6 cellular contexts compared by ENCODE assay signal in genomic region chr1:1013922-1014617, GRCh38. TPM values are rescaled to one million over a fixed set of nuclear protein-coding genes. Genes with fewer than 3 reads are reported as not detected.
DNase-seq lines count a peak whose midpoint lies in the region; ATAC-seq and TF ChIP-seq lines count a peak whose summit lies in the region.

No MANE protein-coding gene starts in this region.

- TF ChIP-seq CTCF in GM12875 (IDR thresholded peaks at IDR 0.05; ENCODE audit: borderline replicate concordance, insufficient read depth, low read depth, low read length) (no peak), tibial artery (IDR thresholded peaks at IDR 0.05) (no peak)

- H3K9me3 ChIP-seq in tibial artery = no peaks in the 10 kb centered on the region

- peaks cover 14% of the 10 kb centered on the region for H3K36me3 Mint-ChIP-seq in T-helper 2 cell treated with Interferon-gamma antibody and Interleukin-4, amounts not matched to agents 5 μg/mL and 100 μg/mL, for 36 hours (ENCODE audit: low read depth)

- intact Hi-C loops in left cardiac atrium (cut with DNase I) = no loop called here
- intact Hi-C loops in tibial artery (cut with DNase I; ENCODE audit: low total_unique reads) = no loop called here

- peak overlapping the region; percentile 97 for H3K4me3 Mint-ChIP-seq in T-helper 2 cell treated with Interferon-gamma antibody and Interleukin-4, amounts not matched to agents 5 μg/mL and 100 μg/mL, for 36 hours

- no peaks in the 10 kb centered on the region for H3K27me3 ChIP-seq in tibial artery

- DNase-seq in T-helper 2 cell treated with Interferon-gamma antibody and Interleukin-4, amounts not matched to agents 5 μg/mL and 100 μg/mL, for 36 hours (ENCODE audit: low spot score) = no peak
- peak; percentile 62 for DNase-seq in left cardiac atrium
- DNase-seq in tibial artery = no peak
- no peak for DNase-seq in cerebellar nuclear complex (lab: John Stamatoyannopoulos, UW)

- H3K9me3 Mint-ChIP-seq in T-helper 2 cell treated with Interferon-gamma antibody and Interleukin-4, amounts not matched to agents 5 μg/mL and 100 μg/mL, for 36 hours = no peaks in the 10 kb centered on the region

- ATAC-seq in left cardiac atrium (peak; percentile 11 to 45), GM21619 (IDR thresholded peaks at IDR 0.05; ENCODE audit: unreplicated experiment) (no peak)

- H3K27me3 Mint-ChIP-seq in T-helper 2 cell treated with Interferon-gamma antibody and Interleukin-4, amounts not matched to agents 5 μg/mL and 100 μg/mL, for 36 hours (ENCODE audit: low read depth) = peaks cover 1% of the 10 kb centered on the region

- peaks cover 0 to 24% (median 18%) of the 10 kb centered on the region in 4 donors for H3K4me1 ChIP-seq in tibial artery

- H3K4me3 ChIP-seq in GM12875 (ENCODE audit: low read depth, low read length) (peak overlapping the region; percentile 78), tibial artery (peak overlapping the region; percentile 57 to 65)

- no peaks in the 10 kb centered on the region for H3K36me3 ChIP-seq in tibial artery

- peak overlapping the region; percentile 96 for H3K27ac Mint-ChIP-seq in T-helper 2 cell treated with Interferon-gamma antibody and Interleukin-4, amounts not matched to agents 5 μg/mL and 100 μg/mL, for 36 hours

- peak overlapping the region; percentile 72 to 85 for H3K27ac ChIP-seq in tibial artery

- peaks cover 10% of the 10 kb centered on the region for H3K4me1 Mint-ChIP-seq in T-helper 2 cell treated with Interferon-gamma antibody and Interleukin-4, amounts not matched to agents 5 μg/mL and 100 μg/mL, for 36 hours (ENCODE audit: low read depth)

RNA-seq across cellular contexts. Expression of gene ISG15, which starts 0.8 kb away (rescaled TPM):
- 10 to 100 TPM; 13.4 to 42.3 TPM for total RNA-seq in left cardiac atrium

RNA-seq across cellular contexts. Expression of gene AGRN, which starts 5.8 kb away (rescaled TPM):
- 10 to 100 TPM; 14.8 to 25.7 TPM for total RNA-seq in left cardiac atrium

RNA-seq across cellular contexts. Expression of gene HES4, which starts 14.2 kb away (rescaled TPM):
- total RNA-seq in left cardiac atrium = 10 to 100 TPM; 42.1 to 68.3 TPM

RNA-seq across cellular contexts. Expression of gene PERM1, which starts 32.2 kb away (rescaled TPM):
- total RNA-seq in left cardiac atrium = 10 to 100 TPM; 78.9 to 85.5 TPM

RNA-seq across cellular contexts. Expression of gene PLEKHN1, which starts 47.8 kb away (rescaled TPM):
- under 1 TPM; 0.38 to 0.50 TPM for total RNA-seq in left cardiac atrium
